10 cellular contexts compared by ENCODE assay signal in the genomic region with DNA sequence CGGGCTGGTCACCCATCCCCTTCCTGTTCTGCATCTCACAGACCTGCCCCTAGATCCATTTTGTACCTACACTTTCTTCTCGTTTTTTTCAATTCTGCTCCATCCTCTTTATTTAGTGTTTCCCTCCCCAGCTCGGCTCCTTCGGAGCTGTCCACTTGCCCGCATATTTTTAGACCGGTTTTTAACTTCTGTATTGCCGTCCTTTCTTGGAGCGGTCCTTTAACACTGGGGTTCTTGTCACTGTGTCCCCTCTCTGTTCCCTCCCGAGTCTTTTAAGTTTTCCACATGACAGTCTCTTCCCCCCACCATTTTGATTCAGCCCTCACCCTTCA. TPM values are rescaled to one million over a fixed set of nuclear protein-coding genes. Genes with fewer than 3 reads are reported as not detected.
DNase-seq lines count a peak whose midpoint lies in the region; ATAC-seq and TF ChIP-seq lines count a peak whose summit lies in the region.
"Had no signal": no experiment of that assay in that cellular context is flagged by ENCODE, and none has a peak within 500 bp of the region (broad histone marks: within the 10 kb centered on the region; RNA-seq: fewer than 3 reads in every experiment).

No MANE protein-coding gene starts in this region.

- peaks cover 5% of the 10 kb centered on the region for H3K27me3 Mint-ChIP-seq in endodermal cell (ENCODE audit: insufficient read depth)
- no peaks in the 10 kb centered on the region for H3K27me3 Mint-ChIP-seq in T-cell
- H3K27me3 Mint-ChIP-seq: activated CD8-positive, alpha-beta memory T cell treated with anti-CD3 and anti-CD28 coated beads, Interleukin-2, amount 10 ng/mL, durations not matched to agents 7 days and 5 days had no signal

- no peaks in the 10 kb centered on the region; the same call in 1 of the 2 replicates for H3K36me3 ChIP-seq in BE2C
- H3K36me3 ChIP-seq in Loucy (ENCODE audit: insufficient read depth, low read length): no peaks in the 10 kb centered on the region
- no peaks in the 10 kb centered on the region for H3K36me3 ChIP-seq in endodermal cell (ENCODE audit: control insufficient read depth, insufficient read depth, low read length)
- peaks cover 2% of the 10 kb centered on the region for H3K36me3 ChIP-seq in neuron (ENCODE audit: insufficient read depth, low read length)

- WGBS in endodermal cell (ENCODE audit: insufficient coverage in 1 of 2, insufficient read length in 1 of 2), 2 experiments: 12 to 21% methylated on average over 9 of the region's 9 CpGs

- H4K20me1 ChIP-seq in Loucy (ENCODE audit: insufficient read depth, low read length, poor library complexity, severe bottlenecking): peaks cover 65% of the 10 kb centered on the region

- H2AFZ ChIP-seq in Loucy (ENCODE audit: low read length): no peak overlapping the region
- no peak overlapping the region for H2AFZ ChIP-seq in neuron (ENCODE audit: low read depth, low read length)

- no peaks in the 10 kb centered on the region for H3K9me3 ChIP-seq in BE2C
- no peaks in the 10 kb centered on the region for H3K9me3 ChIP-seq in Loucy (ENCODE audit: insufficient read depth, low read depth, low read length)
- H3K9me3 ChIP-seq in endodermal cell (ENCODE audit: control insufficient read depth, low read length): no peaks in the 10 kb centered on the region
- no peaks in the 10 kb centered on the region for H3K9me3 ChIP-seq in neuron (ENCODE audit: low read length)

- no peak overlapping the region for H3K4me3 Mint-ChIP-seq in endodermal cell
- H3K4me3 Mint-ChIP-seq in T-cell: no peak overlapping the region
- H3K4me3 Mint-ChIP-seq: activated CD8-positive, alpha-beta memory T cell treated with anti-CD3 and anti-CD28 coated beads, Interleukin-2, amount 10 ng/mL, durations not matched to agents 7 days and 5 days had no signal

- TF ChIP-seq CTCF in BE2C (IDR thresholded peaks at IDR 0.05; ENCODE audit: low read depth, low read length): no peak
- TF ChIP-seq CTCF in Loucy (conservative IDR thresholded peaks at IDR 0.05; ENCODE audit: low read length): no peak
- no peak for TF ChIP-seq CTCF in endodermal cell (conservative IDR thresholded peaks at IDR 0.05)

- H3K79me2 ChIP-seq in Loucy (ENCODE audit: insufficient read depth, low read length): peaks cover 70% of the 10 kb centered on the region

- H3K4me1 ChIP-seq in BE2C (peaks cover 22% of the 10 kb centered on the region), Loucy (ENCODE audit: insufficient read depth, low read length, poor library complexity, severe bottlenecking) (peaks cover 53% of the 10 kb centered on the region), endodermal cell (ENCODE audit: control insufficient read depth, insufficient read depth, low read length) (peaks cover 12% of the 10 kb centered on the region), neuron (ENCODE audit: insufficient read depth, low read length) (peaks cover 47% of the 10 kb centered on the region)

- H3K4me2 ChIP-seq in Loucy (ENCODE audit: low read depth, low read length, poor library complexity, severe bottlenecking): peak overlapping the region; percentile 97

- H3K9ac ChIP-seq in Loucy (ENCODE audit: low read depth, low read length, poor library complexity, severe bottlenecking) (peak overlapping the region; percentile 77), endodermal cell (ENCODE audit: extremely low read depth, low read length, poor library complexity, severe bottlenecking) (no peak overlapping the region)

- no peak for DNase-seq in BE2C
- no peak for DNase-seq in endodermal cell
- no peak for DNase-seq in T-cell
- no peak for DNase-seq in CD1c-positive myeloid dendritic cell (ENCODE audit: extremely low spot score)
- DNase-seq in ureter (ENCODE audit: low spot score): no peak
- DNase-seq: activated CD8-positive, alpha-beta memory T cell treated with anti-CD3 and anti-CD28 coated beads, Interleukin-2, amount 10 ng/mL, durations not matched to agents 7 days and 5 days; NCI-H2227 treated with DMSO at 0.1 percent for 48 hours had no signal

- no peaks in the 10 kb centered on the region for H3K9me2 ChIP-seq in Loucy (replicated peaks; ENCODE audit: low read depth, low read length)

- POLR2A ChIA-PET in T-cell (lab: Charles Lee): no interaction called here

- peaks cover 28% of the 10 kb centered on the region for H3K4me1 Mint-ChIP-seq in endodermal cell
- peaks cover 5 to 23% (median 7%) of the 10 kb centered on the region in 3 donors for H3K4me1 Mint-ChIP-seq in T-cell

- H3K27ac Mint-ChIP-seq in endodermal cell (no peak overlapping the region), T-cell (no peak overlapping the region)
- H3K27ac Mint-ChIP-seq: activated CD8-positive, alpha-beta memory T cell treated with anti-CD3 and anti-CD28 coated beads, Interleukin-2, amount 10 ng/mL, durations not matched to agents 7 days and 5 days had no signal

- H3K4me3 ChIP-seq in BE2C (ENCODE audit: low read depth, low read length) (peak overlapping the region; percentile 89), Loucy (ENCODE audit: low read length, poor library complexity, severe bottlenecking) (peak overlapping the region; percentile 99), endodermal cell (ENCODE audit: low read length) (peak overlapping the region; percentile 89), neuron (ENCODE audit: low read length) (peak overlapping the region; percentile 91)

- H3K27me3 ChIP-seq in BE2C: no peaks in the 10 kb centered on the region
- no peaks in the 10 kb centered on the region for H3K27me3 ChIP-seq in Loucy (ENCODE audit: insufficient read depth, low read length, poor library complexity, severe bottlenecking)
- H3K27me3 ChIP-seq in endodermal cell (ENCODE audit: control insufficient read depth, insufficient read depth, low read length, poor library complexity, severe bottlenecking): peaks cover 34% of the 10 kb centered on the region
- no peaks in the 10 kb centered on the region for H3K27me3 ChIP-seq in neuron (ENCODE audit: insufficient read depth, low read length)

- ATAC-seq in HG03045 (IDR thresholded peaks at IDR 0.05; ENCODE audit: unreplicated experiment) (no peak), T-cell (replicated peaks in 1 of 4) (no peak)
- ATAC-seq: activated CD8-positive, alpha-beta memory T cell treated with anti-CD3 and anti-CD28 coated beads, Interleukin-2, amount 10 ng/mL, durations not matched to agents 7 days and 5 days had no signal

- peaks cover 10% of the 10 kb centered on the region for H3K36me3 Mint-ChIP-seq in endodermal cell (ENCODE audit: low read depth)
- H3K36me3 Mint-ChIP-seq in T-cell: no peaks in the 10 kb centered on the region

- CTCF ChIA-PET in T-cell (lab: Charles Lee): interaction anchor here in 1 of 2 donors (1.9 kb wide), 1 partner anchor 128 kb away, joined by 8 read pairs; no protein-coding TSS in a partner anchor

- peaks cover 6% of the 10 kb centered on the region; the same call in 1 of the 2 replicates for H3F3A ChIP-seq in Loucy (ENCODE audit: low read depth)

- H3K9me3 Mint-ChIP-seq in endodermal cell (no peaks in the 10 kb centered on the region), T-cell (no peaks in the 10 kb centered on the region)

- H3K27ac ChIP-seq in endodermal cell (ENCODE audit: low read depth, low read length): no peak overlapping the region

RNA-seq across cellular contexts. Expression of gene ARHGAP35, which starts 1.7 kb away (rescaled TPM):
- 38.0 TPM for polyA plus RNA-seq in BE2C (2012; ENCODE audit: insufficient read depth, insufficient read length, low read depth)
- total RNA-seq in endodermal cell: 10 to 100 TPM; 41.4 to 41.6 TPM
- 42.6 TPM for polyA plus RNA-seq in endodermal cell (2013, experiment 1 of 2)
- polyA plus RNA-seq in endodermal cell (2013, experiment 2 of 2): 40.6 TPM
- total RNA-seq in T-cell: 10 to 100 TPM; 28.7 to 48.1 (median 37.7) TPM
- total RNA-seq in ureter: 84.0 TPM

RNA-seq across cellular contexts. Expression of gene AP2S1, which starts 11.8 kb away (rescaled TPM):
- polyA plus RNA-seq in BE2C (2012; ENCODE audit: insufficient read depth, insufficient read length, low read depth): 195 TPM
- total RNA-seq in endodermal cell (100 to 1,000 TPM; 162 to 214 TPM), T-cell (10 to 100 TPM; 36.6 to 51.5 (median 49.1) TPM), ureter (73.7 TPM)
- polyA plus RNA-seq in endodermal cell (2013, experiment 1 of 2): 187 TPM
- 181 TPM for polyA plus RNA-seq in endodermal cell (2013, experiment 2 of 2)
